Comparison of ENCODE assay signal across 1 cellular context in genomic region chr6:37357288-37357687, GRCh38.
TF ChIP-seq lines count a peak whose summit lies in the region.

No MANE protein-coding gene starts in this region.

TF ChIP-seq in WTC11, 78 proteins besides CTCF, POLR2A, EP300 and RAD21 (continued from another document):
- TF ChIP-seq ATF6 (CRISPR knock-in tag; IDR thresholded peaks at IDR 0.05) (no peak), IRF2 (CRISPR knock-in tag; IDR thresholded peaks at IDR 0.05; ENCODE audit: borderline replicate concordance, low read depth) (no peak), PRRX2 (CRISPR knock-in tag; IDR thresholded peaks at IDR 0.05) (no peak), TEAD1 (CRISPR knock-in tag; IDR thresholded peaks at IDR 0.05) (no peak), ETV6 (CRISPR knock-in tag; IDR thresholded peaks at IDR 0.05) (no peak), ATF3 (CRISPR knock-in tag; conservative IDR thresholded peaks at IDR 0.05) (no peak), GTF2I (CRISPR knock-in tag; conservative IDR thresholded peaks at IDR 0.05) (no peak)
- TF ChIP-seq, protein P1, sequence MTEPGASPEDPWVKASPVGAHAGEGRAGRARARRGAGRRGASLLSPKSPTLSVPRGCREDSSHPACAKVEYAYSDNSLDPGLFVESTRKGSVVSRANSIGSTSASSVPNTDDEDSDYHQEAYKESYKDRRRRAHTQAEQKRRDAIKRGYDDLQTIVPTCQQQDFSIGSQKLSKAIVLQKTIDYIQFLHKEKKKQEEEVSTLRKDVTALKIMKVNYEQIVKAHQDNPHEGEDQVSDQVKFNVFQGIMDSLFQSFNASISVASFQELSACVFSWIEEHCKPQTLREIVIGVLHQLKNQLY (CRISPR knock-in tag; IDR thresholded peaks at IDR 0.05), result no peak
